ENCODE assay signal across 1 cellular context in genomic region chr5:83118471-83118870, GRCh38.
TF ChIP-seq lines count a peak whose summit lies in the region.

No MANE protein-coding gene starts in this region.

TF ChIP-seq in K562, 482 proteins besides CTCF, POLR2A, EP300 and RAD21 (continued from another document):
- peak; percentile 44 for TF ChIP-seq USF2 (CRISPR knock-in tag; IDR thresholded peaks at IDR 0.05)
- TF ChIP-seq PHB (CRISPR knock-in tag; IDR thresholded peaks at IDR 0.05): no peak
- no peak for TF ChIP-seq IRF2 (CRISPR knock-in tag; IDR thresholded peaks at IDR 0.05)
- no peak for TF ChIP-seq FOXP4 (CRISPR knock-in tag; IDR thresholded peaks at IDR 0.05; ENCODE audit: borderline replicate concordance)
- TF ChIP-seq NFE2 (IDR thresholded peaks at IDR 0.05; ENCODE audit: low read depth): no peak
- TF ChIP-seq CBX3 (IDR thresholded peaks at IDR 0.05; ENCODE audit: borderline replicate concordance in 1 of 2, low read length in 2 of 2): peak in 1 of 2 experiments; percentile 87; a peak in 2 of 3 replicates
- no peak for TF ChIP-seq ZNF583 (CRISPR knock-in tag; IDR thresholded peaks at IDR 0.05)
- TF ChIP-seq GATA2 (CRISPR knock-in tag; IDR thresholded peaks at IDR 0.05): no peak
- TF ChIP-seq ZNF644 (tag; IDR thresholded peaks at IDR 0.05; ENCODE audit: low read depth): no peak
- TF ChIP-seq ZNF239 (CRISPR knock-in tag; IDR thresholded peaks at IDR 0.05): no peak
- peak; percentile 29; the same call in 1 of the 2 replicates for TF ChIP-seq RAD51 (IDR thresholded peaks at IDR 0.05; ENCODE audit: borderline replicate concordance, low read depth)
- no peak for TF ChIP-seq TBL1XR1 (IDR thresholded peaks at IDR 0.05; ENCODE audit: low read length in 2 of 2)
- no peak for TF ChIP-seq ZNF586 (CRISPR knock-in tag; conservative IDR thresholded peaks at IDR 0.05)
- no peak for TF ChIP-seq HDAC6 (IDR thresholded peaks at IDR 0.05; ENCODE audit: low read depth, low read length)
- TF ChIP-seq HINFP (tag; conservative IDR thresholded peaks at IDR 0.05; ENCODE audit: low read depth): no peak
- no peak for TF ChIP-seq MAFK (IDR thresholded peaks at IDR 0.05; ENCODE audit: low read length)
- no peak for TF ChIP-seq GABPB1 (CRISPR knock-in tag; IDR thresholded peaks at IDR 0.05)
- TF ChIP-seq ZBTB1 (CRISPR knock-in tag; IDR thresholded peaks at IDR 0.05; ENCODE audit: borderline replicate concordance, low read depth): no peak
- TF ChIP-seq RBM17 (IDR thresholded peaks at IDR 0.05; ENCODE audit: borderline replicate concordance, low read depth, low read length): no peak
- peak; percentile 74 for TF ChIP-seq USF1 (CRISPR knock-in tag; IDR thresholded peaks at IDR 0.05)
- TF ChIP-seq CAMTA2 (CRISPR knock-in tag; conservative IDR thresholded peaks at IDR 0.05): no peak
- TF ChIP-seq SUPT5H (IDR thresholded peaks at IDR 0.05): no peak
